Comparison of ENCODE assay signal across 14 cellular contexts in the genomic region with DNA sequence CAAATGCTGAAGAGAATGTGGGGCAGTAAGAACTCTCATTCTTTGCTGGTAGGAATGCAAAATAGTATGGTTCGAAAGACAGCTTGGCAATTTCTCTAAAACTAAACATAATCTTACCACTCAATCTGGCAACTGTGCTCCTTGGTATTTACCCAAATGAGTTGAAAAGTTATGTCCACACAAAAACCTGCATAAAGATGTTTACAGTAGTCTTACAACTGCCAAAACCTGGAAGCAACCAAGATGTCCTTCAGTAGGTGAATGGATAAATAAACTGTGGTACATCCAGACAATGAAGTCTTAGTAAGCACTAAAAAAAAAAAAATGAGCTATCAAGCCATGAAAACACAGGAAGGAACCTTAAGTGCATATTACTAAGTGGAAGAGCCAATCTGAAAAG. TPM values are rescaled to one million over a fixed set of nuclear protein-coding genes. Genes with fewer than 3 reads are reported as not detected.
A peak's percentile ranks its signal among the peaks of the same experiment; 100 is the strongest.
DNase-seq lines count a peak whose midpoint lies in the region; ATAC-seq, FAIRE-seq and TF ChIP-seq lines count a peak whose summit lies in the region.
"Had no signal": no experiment of that assay in that cellular context is flagged by ENCODE, and none has a peak within 500 bp of the region (broad histone marks: within the 10 kb centered on the region; RNA-seq: fewer than 3 reads in every experiment).

No MANE protein-coding gene starts in this region.

- no peak for ATAC-seq in GM21381 (IDR thresholded peaks at IDR 0.05; ENCODE audit: unreplicated experiment)
- ATAC-seq: GM23338 had no signal

- H3K4me3 Mint-ChIP-seq in astrocyte (ENCODE audit: unreplicated experiment) (no peak overlapping the region), nephron progenitor cell (no peak overlapping the region)
- H3K4me3 Mint-ChIP-seq: CD8-positive, alpha-beta memory T cell; GM23338; H9; IgD-negative memory B cell had no signal

- H3K4me1 Mint-ChIP-seq in astrocyte (ENCODE audit: low read depth, unreplicated experiment) (no peaks in the 10 kb centered on the region), nephron progenitor cell (no peaks in the 10 kb centered on the region)
- H3K4me1 Mint-ChIP-seq: GM23338, H9, IgD-negative memory B cell had no signal

- TF ChIP-seq CTCF in C4-2B (conservative IDR thresholded peaks at IDR 0.05) (no peak), LNCaP clone FGC (IDR thresholded peaks at IDR 0.05; ENCODE audit: control insufficient read depth, extremely low read depth, insufficient read depth) (no peak), astrocyte (IDR thresholded peaks at IDR 0.05; ENCODE audit: insufficient read depth, low read depth, low read length) (no peak), nephron progenitor cell (IDR thresholded peaks at IDR 0.05) (no peak)

- H3K27me3 Mint-ChIP-seq in astrocyte (ENCODE audit: low read depth, unreplicated experiment) = no peaks in the 10 kb centered on the region
- H3K27me3 Mint-ChIP-seq in nephron progenitor cell (ENCODE audit: low read depth, poor library complexity) = no peaks in the 10 kb centered on the region
- H3K27me3 Mint-ChIP-seq: CD8-positive, alpha-beta memory T cell; IgD-negative memory B cell had no signal

- H3K4me2 ChIP-seq in astrocyte (ENCODE audit: low read length) = no peak overlapping the region
- H3K4me2 ChIP-seq: GM23338 had no signal

- H4K20me1 ChIP-seq in astrocyte (ENCODE audit: insufficient read depth, low read length) = no peaks in the 10 kb centered on the region

- H3K9ac ChIP-seq in astrocyte (ENCODE audit: low read length) = no peak overlapping the region

- H3K9me3 ChIP-seq in astrocyte (ENCODE audit: insufficient read depth, low read depth, low read length) = no peaks in the 10 kb centered on the region
- H3K9me3 ChIP-seq: Caco-2 had no signal

- peak overlapping the region; percentile 58; the same call in 1 of the 2 replicates for H3K27ac ChIP-seq in C4-2B
- no peak overlapping the region for H3K27ac ChIP-seq in astrocyte (ENCODE audit: low read depth, low read length)

- peak; percentile 99 for DNase-seq in LNCaP clone FGC (ENCODE audit: low read depth)
- DNase-seq in astrocyte (ENCODE audit: low read depth) = peak; percentile 36
- DNase-seq in nephron progenitor cell = no peak
- no peak for DNase-seq in T-helper 9 cell
- DNase-seq in GOT3 (lab: John Stamatoyannopoulos, UW) = no peak
- DNase-seq: Caco-2; CD8-positive, alpha-beta memory T cell; DND-41; GDM1; H9 had no signal

- H3K9me3 Mint-ChIP-seq in astrocyte (ENCODE audit: unreplicated experiment) = no peaks in the 10 kb centered on the region
- H3K9me3 Mint-ChIP-seq in nephron progenitor cell = no peaks in the 10 kb centered on the region
- H3K9me3 Mint-ChIP-seq: CD8-positive, alpha-beta memory T cell; GM23338; H9; IgD-negative memory B cell had no signal

- no peaks in the 10 kb centered on the region for H3K79me2 ChIP-seq in astrocyte (ENCODE audit: insufficient read depth, low read length)

- no peaks in the 10 kb centered on the region for H3K4me1 ChIP-seq in astrocyte (ENCODE audit: insufficient read depth, low read length)
- H3K4me1 ChIP-seq: Caco-2 had no signal

- no peak overlapping the region for H2AFZ ChIP-seq in astrocyte (ENCODE audit: low read depth, low read length)
- H2AFZ ChIP-seq: GM23338 had no signal

- H3K4me3 ChIP-seq in LNCaP clone FGC (ENCODE audit: low read depth, low read length) (peak overlapping the region; percentile 27; the same call in 1 of the 2 replicates), astrocyte (ENCODE audit: insufficient read depth, low read depth, low read length) (no peak overlapping the region)
- H3K4me3 ChIP-seq: GM23338 had no signal

- no peak overlapping the region for H3K27ac Mint-ChIP-seq in astrocyte (ENCODE audit: unreplicated experiment)
- H3K27ac Mint-ChIP-seq in nephron progenitor cell = peak overlapping the region; percentile 5
- H3K27ac Mint-ChIP-seq: CD8-positive, alpha-beta memory T cell; GM23338; H9; IgD-negative memory B cell had no signal

- FAIRE-seq in astrocyte (lab: Jason Lieb, UNC) = no peak

- H3K36me3 ChIP-seq in astrocyte (ENCODE audit: insufficient read depth, low read length) = peaks cover 3% of the 10 kb centered on the region

- H3K27me3 ChIP-seq in astrocyte (ENCODE audit: insufficient read depth, low read length) = no peaks in the 10 kb centered on the region

- H3K36me3 Mint-ChIP-seq in astrocyte (ENCODE audit: low read depth, unreplicated experiment) (peaks cover 2% of the 10 kb centered on the region), nephron progenitor cell (ENCODE audit: low read depth) (peaks cover 61% of the 10 kb centered on the region)

RNA-seq across cellular contexts. Expression of gene TARBP1, which starts 26.4 kb away (rescaled TPM):
- 15.9 and 17.8 TPM in 2 replicates for total RNA-seq in astrocyte

Comparison
In these comparisons a context has a peak if more than half of its experiments do, and no peak if none do; other contexts are left out.
1. DNase-seq: peak in LNCaP clone FGC (single experiment) and astrocyte (single experiment); none in nephron progenitor cell (single experiment), T-helper 9 cell (single experiment) and GOT3 (single experiment).